ENCODE assay signal across 9 cellular contexts in the genomic region with DNA sequence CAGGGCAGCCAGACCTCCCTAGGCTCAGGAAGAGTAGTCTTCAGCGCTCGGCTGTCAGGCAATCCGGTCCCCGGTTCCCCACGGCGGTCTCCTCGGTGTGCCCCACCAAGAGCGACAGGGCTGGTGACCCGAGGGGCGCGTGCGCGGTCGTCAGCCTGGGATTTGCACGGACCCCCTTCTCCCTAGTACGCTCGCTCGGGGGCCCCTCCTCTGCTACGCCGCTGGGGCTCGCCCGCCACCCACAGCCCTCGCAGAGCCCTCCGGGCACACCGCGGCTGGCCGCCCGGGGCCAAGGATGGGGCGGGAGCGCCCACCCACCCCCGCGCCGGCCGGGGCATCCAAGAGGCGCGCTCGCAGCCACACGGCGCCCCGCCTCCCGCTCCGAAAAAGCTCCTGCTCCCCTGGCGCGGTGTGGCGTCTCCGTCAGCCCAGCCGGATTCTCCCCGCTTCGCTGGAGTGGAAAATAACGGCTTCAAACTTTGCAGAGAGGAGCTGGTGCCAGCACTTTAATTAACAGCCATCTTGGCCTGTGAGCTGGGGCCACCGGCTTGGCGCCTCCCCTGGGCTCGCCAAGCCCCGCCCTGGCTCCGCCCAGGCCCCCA. TPM values are rescaled to one million over a fixed set of nuclear protein-coding genes. Genes with fewer than 3 reads are reported as not detected.
DNase-seq lines count a peak whose midpoint lies in the region; TF ChIP-seq lines count a peak whose summit lies in the region.
"Had no signal": no experiment of that assay in that cellular context is flagged by ENCODE, and none has a peak within 500 bp of the region (broad histone marks: within the 10 kb centered on the region; RNA-seq: fewer than 3 reads in every experiment).

No MANE protein-coding gene starts in this region.

- H3K27me3 ChIP-seq in colonic mucosa (peaks cover 60% of the 10 kb centered on the region), mesendoderm (ENCODE audit: insufficient read depth, low read length, poor library complexity) (peaks cover 27% of the 10 kb centered on the region)

- no peaks in the 10 kb centered on the region for H3K9me3 ChIP-seq in ES-I3 (ENCODE audit: control insufficient read depth, insufficient read depth, low read length)
- no peaks in the 10 kb centered on the region for H3K9me3 ChIP-seq in colonic mucosa

- H3K18ac ChIP-seq in mesendoderm (ENCODE audit: low read length), result peak overlapping the region; percentile 66

- H3K9ac ChIP-seq in ES-I3 (ENCODE audit: low read depth, low read length), result peak overlapping the region; percentile 78; the same call in 1 of the 2 replicates
- H3K9ac ChIP-seq in colonic mucosa (ENCODE audit: low read depth in 2 of 2, low read length in 2 of 2), result peak overlapping the region; percentile 23 to 50
- H3K9ac ChIP-seq in mesendoderm (ENCODE audit: low read length), result peak overlapping the region; percentile 68

- no peaks in the 10 kb centered on the region for H3K79me2 ChIP-seq in mesendoderm (ENCODE audit: control insufficient read depth, insufficient read depth, low read length)

- no peaks in the 10 kb centered on the region for H3K79me1 ChIP-seq in mesendoderm (ENCODE audit: low read length)

- no peak overlapping the region for H3K4ac ChIP-seq in mesendoderm (ENCODE audit: low read depth, low read length)

- no CpG with 5 or more reads among the region's 55 CpGs for WGBS in mesendoderm (ENCODE audit: extremely low coverage, insufficient coverage, low lambda C conversion rate)
- WGBS in urinary bladder, result 1% methylated on average over 55 of the region's 55 CpGs

- H3K4me2 ChIP-seq in mesendoderm (ENCODE audit: low read length), result peak overlapping the region; percentile 77

- H3K4me1 ChIP-seq in ES-I3 (ENCODE audit: insufficient read depth, low read length) (peaks cover 19% of the 10 kb centered on the region; the same call in 1 of the 2 replicates), colonic mucosa (no peaks in the 10 kb centered on the region), mesendoderm (ENCODE audit: control insufficient read depth, low read depth, low read length) (peaks cover 11% of the 10 kb centered on the region), urinary bladder (ENCODE audit: insufficient read depth) (peaks cover 2% of the 10 kb centered on the region)

- intact Hi-C loops in colonic mucosa (cut with DNase I), result no loop called here

- H2AK5ac ChIP-seq in mesendoderm (ENCODE audit: low read length), result no peak overlapping the region

- H3K23ac ChIP-seq in mesendoderm (ENCODE audit: low read length), result no peak overlapping the region

- H3K27ac ChIP-seq in colonic mucosa (no peak overlapping the region), mesendoderm (ENCODE audit: low read depth, low read length) (no peak overlapping the region), urinary bladder (ENCODE audit: low read depth) (peak overlapping the region; percentile 56)

- H3K36me3 ChIP-seq in ES-I3 (ENCODE audit: insufficient read depth, low read length) (no peaks in the 10 kb centered on the region), colonic mucosa (no peaks in the 10 kb centered on the region), mesendoderm (ENCODE audit: control insufficient read depth, insufficient read depth, low read length) (no peaks in the 10 kb centered on the region), urinary bladder (ENCODE audit: insufficient read depth) (no peaks in the 10 kb centered on the region)

- no peak overlapping the region for H4K8ac ChIP-seq in mesendoderm (ENCODE audit: low read depth, low read length)

- H3K56ac ChIP-seq in mesendoderm (ENCODE audit: low read length), result peak overlapping the region; percentile 84

- no peak for TF ChIP-seq CTCF in colonic mucosa (IDR thresholded peaks at IDR 0.05)

- no peak overlapping the region for H2BK15ac ChIP-seq in mesendoderm (replicated peaks; ENCODE audit: low read depth)

- H3K4me3 ChIP-seq in colonic mucosa (peak overlapping the region; percentile 28), mesendoderm (ENCODE audit: low read length) (peak overlapping the region; percentile 47), urinary bladder (ENCODE audit: low read depth, low read length) (peak overlapping the region; percentile 43)

- DNase-seq in NCI-H446 (lab: John Stamatoyannopoulos, UW) (peak; percentile 86 to 93), colonic mucosa (no peak), mesendoderm (peak; percentile 49), cerebellar nuclear complex (lab: John Stamatoyannopoulos, UW) (no peak), activated gamma-delta T cell treated with Interleukin-2 at 50 U/mL for 16 hours (no peak), SHP77 (lab: John Stamatoyannopoulos, UW) (no peak)

- H2BK5ac ChIP-seq in mesendoderm (ENCODE audit: low read length), result no peak overlapping the region

- no peak overlapping the region for H2BK120ac ChIP-seq in mesendoderm (ENCODE audit: low read depth, low read length)

- H4K5ac ChIP-seq in mesendoderm (ENCODE audit: low read length), result no peak overlapping the region

RNA-seq across cellular contexts. Expression of gene C1QL1, which starts 2.1 kb away (rescaled TPM):
- total RNA-seq in colonic mucosa (1 to 10 TPM; 1.2 to 1.9 TPM), urinary bladder (12.6 TPM)
- polyA plus RNA-seq in mesendoderm (2013, experiment 1 of 2), result 3.5 TPM
- 3.5 TPM for polyA plus RNA-seq in mesendoderm (2013, experiment 2 of 2)
- 15.1 TPM for polyA plus RNA-seq in urinary bladder

RNA-seq across cellular contexts. Expression of gene KIF18B, which starts 22.7 kb away (rescaled TPM):
- total RNA-seq in colonic mucosa, result 10 to 100 TPM in 1 of 2 donors, 1 to 10 TPM in 1; 5.7 to 45.5 TPM
- polyA plus RNA-seq in mesendoderm (2013, experiment 1 of 2), result 23.3 TPM
- 23.0 TPM for polyA plus RNA-seq in mesendoderm (2013, experiment 2 of 2)
- 2.5 TPM for total RNA-seq in urinary bladder
- polyA plus RNA-seq in urinary bladder, result 0.20 TPM

RNA-seq across cellular contexts. Expression of gene GFAP, which starts 54.9 kb away (rescaled TPM):
- total RNA-seq in colonic mucosa (under 1 TPM in 1 of 2 donors, not detected in 1; 0.20 TPM), urinary bladder (0.53 TPM)
- polyA plus RNA-seq in mesendoderm (2013, experiment 1 of 2), result 0.22 TPM
- polyA plus RNA-seq in mesendoderm (2013, experiment 2 of 2), result 0.27 TPM
- 1.4 TPM for polyA plus RNA-seq in urinary bladder
- total RNA-seq: T-helper 2 cell treated with Interferon-gamma antibody and Interleukin-4, amounts not matched to agents 100 ng/mL and 5 ng/mL, for 36 hours had no signal

Comparison
In these comparisons a context has a peak if more than half of its experiments do, and no peak if none do; other contexts are left out.
1. DNase-seq: peak in NCI-H446 (2 of 2) and mesendoderm (single experiment); none in colonic mucosa (single experiment), cerebellar nuclear complex (0 of 2), activated gamma-delta T cell treated with Interleukin-2 at 50 U/mL for 16 hours (single experiment) and SHP77 (0 of 2).
2. Peak in every context shown above with its lines, with median percentiles within 50 percentile points of each other: H3K9ac ChIP-seq and H3K4me3 ChIP-seq.